ENCODE assay signal across 8 cellular contexts in the genomic region with DNA sequence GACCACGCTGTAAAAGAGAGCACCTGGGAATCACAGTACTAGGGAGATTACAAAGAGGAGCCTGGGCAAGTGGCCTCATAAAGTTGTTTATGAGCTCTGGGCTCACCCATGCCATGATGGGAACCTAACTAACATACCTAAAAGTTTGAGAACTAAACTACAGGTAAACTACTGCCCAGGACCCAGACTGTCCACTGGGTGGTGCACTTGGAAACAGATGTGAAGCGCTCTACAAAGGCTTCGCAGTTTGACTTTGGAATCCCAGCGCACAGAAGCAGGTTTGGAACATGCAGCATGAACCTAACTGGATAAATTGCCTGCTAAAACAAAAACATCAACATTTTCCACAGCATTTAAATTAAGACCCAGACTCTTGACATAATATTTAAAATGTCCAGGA.
A peak's percentile ranks its signal among the peaks of the same experiment; 100 is the strongest.
DNase-seq lines count a peak whose midpoint lies in the region; ATAC-seq and TF ChIP-seq lines count a peak whose summit lies in the region.

No MANE protein-coding gene starts in this region.

- H3K4me2 ChIP-seq in GM23248 (ENCODE audit: unreplicated experiment) (no peak overlapping the region), OCI-LY7 (ENCODE audit: low read length) (no peak overlapping the region)

- in situ Hi-C loops in GM23248 (cut with MboI) = no loop called here

- 3 to 9% methylated on average over 4 of the region's 4 CpGs for WGBS in GM23248 (ENCODE audit: low coverage in 1 of 2, low lambda C conversion rate in 2 of 2, missing lambda C conversion rate in 2 of 2), 2 experiments
- WGBS in suprapubic skin = 15% methylated on average over 4 of the region's 4 CpGs

- H3K9me2 ChIP-seq in GM23248 (ENCODE audit: insufficient read depth) (no peaks in the 10 kb centered on the region), OCI-LY7 (ENCODE audit: insufficient read depth, low read length) (no peaks in the 10 kb centered on the region)

- TF ChIP-seq EP300 in suprapubic skin (IDR thresholded peaks at IDR 0.05) = no peak

- TF ChIP-seq CTCF in OCI-LY7 (conservative IDR thresholded peaks at IDR 0.05; ENCODE audit: low read length) (peak; percentile 55), suprapubic skin (IDR thresholded peaks at IDR 0.05) (no peak)

- H4K20me1 ChIP-seq in GM23248 (ENCODE audit: insufficient read depth) = no peaks in the 10 kb centered on the region
- H4K20me1 ChIP-seq in OCI-LY7 (ENCODE audit: insufficient read depth, low read length) = no peaks in the 10 kb centered on the region

- H2AFZ ChIP-seq in GM23248 (no peak overlapping the region), OCI-LY7 (ENCODE audit: low read length) (no peak overlapping the region)

- H3K27ac ChIP-seq in GM23248 (no peak overlapping the region), OCI-LY7 (ENCODE audit: low read depth, low read length, poor library complexity, severe bottlenecking) (no peak overlapping the region), suprapubic skin (no peak overlapping the region)

- BruUV-seq in OCI-LY7 (replicated peaks; lab: Mats Ljungman, UMichigan) = no TSS peak

- DNase-seq in D341Med (ENCODE audit: low spot score) (peak; percentile 43), GM23248 (peak; percentile 0), OCI-LY7 (ENCODE audit: low spot score) (peak; percentile 3), iPS DF 4.7 (ENCODE audit: extremely low read depth, low spot score) (peak; percentile 25), T1000 (lab: John Stamatoyannopoulos, UW) (no peak), GF-D8 (lab: John Stamatoyannopoulos, UW) (no peak), suprapubic skin (ENCODE audit: low spot score in 2 of 2) (no peak)

- H3K79me2 ChIP-seq in GM23248 (ENCODE audit: insufficient read depth) = no peaks in the 10 kb centered on the region
- H3K79me2 ChIP-seq in OCI-LY7 (ENCODE audit: insufficient read depth, low read depth, low read length) = no peaks in the 10 kb centered on the region

- ATAC-seq in GM19397 (IDR thresholded peaks at IDR 0.05; ENCODE audit: unreplicated experiment) = no peak

- no peaks in the 10 kb centered on the region for H3K36me3 ChIP-seq in GM23248 (ENCODE audit: low read depth)
- no peaks in the 10 kb centered on the region for H3K36me3 ChIP-seq in OCI-LY7 (ENCODE audit: insufficient read depth, low read length)
- no peaks in the 10 kb centered on the region for H3K36me3 ChIP-seq in suprapubic skin

- intact Hi-C loops in OCI-LY7 (cut with micrococcal nuclease; ENCODE audit: unreplicated experiment) = no loop called here

- H3K4me3 ChIP-seq in GM23248 (no peak overlapping the region), OCI-LY7 (ENCODE audit: low read depth, low read length, poor library complexity, severe bottlenecking) (no peak overlapping the region), suprapubic skin (no peak overlapping the region)

- H3K9me3 ChIP-seq in GM23248 (ENCODE audit: low read depth) (no peaks in the 10 kb centered on the region), OCI-LY7 (ENCODE audit: low read length) (no peaks in the 10 kb centered on the region), suprapubic skin (no peaks in the 10 kb centered on the region)

- H3K4me1 ChIP-seq in GM23248 (ENCODE audit: insufficient read depth) (no peaks in the 10 kb centered on the region), OCI-LY7 (ENCODE audit: insufficient read depth, low read length, poor library complexity, severe bottlenecking) (no peaks in the 10 kb centered on the region), suprapubic skin (no peaks in the 10 kb centered on the region)

- H3K27me3 ChIP-seq in GM23248 (replicated peaks; ENCODE audit: insufficient read depth) = no peaks in the 10 kb centered on the region
- no peaks in the 10 kb centered on the region for H3K27me3 ChIP-seq in suprapubic skin

- H3K9ac ChIP-seq in GM23248 = no peak overlapping the region

- no peak for TF ChIP-seq POLR2A in suprapubic skin (IDR thresholded peaks at IDR 0.05)

- CTCF ChIA-PET in OCI-LY7 (lab: Charles Lee; ENCODE audit: unreplicated experiment) = no interaction called here

- H3F3A ChIP-seq in GM23248 (ENCODE audit: insufficient read depth) = no peaks in the 10 kb centered on the region

- POLR2A ChIA-PET in OCI-LY7 (lab: Charles Lee) = no interaction called here

Comparison
In these comparisons a context has a peak if more than half of its experiments do, and no peak if none do; other contexts are left out.
1. DNase-seq: peak in D341Med (single experiment), GM23248 (single experiment), OCI-LY7 (single experiment) and iPS DF 4.7 (single experiment); none in T1000 (single experiment), GF-D8 (single experiment) and suprapubic skin (0 of 2).